ENCODE assay signal across 13 cellular contexts in the genomic region with DNA sequence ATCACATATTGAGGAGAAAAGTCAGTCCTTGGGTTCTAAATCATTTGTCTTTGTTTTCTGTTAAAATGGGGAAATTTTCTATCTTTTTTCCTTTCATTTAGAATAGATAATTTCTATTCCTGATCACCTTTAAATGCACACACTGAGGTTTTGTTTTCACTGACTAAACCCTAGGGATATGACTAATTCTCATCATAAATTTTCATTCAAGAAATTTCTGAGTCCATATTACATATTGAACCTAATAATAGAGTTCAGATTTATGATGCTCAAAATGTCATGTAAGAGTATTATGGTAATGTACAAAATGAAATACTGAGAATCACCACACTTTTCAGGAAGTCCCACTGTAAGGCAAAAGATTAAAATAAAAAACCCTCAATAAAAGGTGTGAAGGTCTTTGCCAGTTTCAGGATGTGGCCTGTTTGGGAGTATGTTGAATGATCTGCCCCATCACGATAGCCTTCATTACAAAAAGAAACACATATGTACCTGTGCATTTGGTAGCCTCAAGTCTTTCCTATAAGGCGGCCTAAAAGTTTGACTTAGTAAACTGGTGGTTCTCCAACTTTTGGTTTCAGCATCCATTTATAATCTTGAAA. TPM values are rescaled to one million over a fixed set of nuclear protein-coding genes. Genes with fewer than 3 reads are reported as not detected.
A peak's percentile ranks its signal among the peaks of the same experiment; 100 is the strongest.
DNase-seq lines count a peak whose midpoint lies in the region; ATAC-seq and TF ChIP-seq lines count a peak whose summit lies in the region.
"Had no signal": no experiment of that assay in that cellular context is flagged by ENCODE, and none has a peak within 500 bp of the region (broad histone marks: within the 10 kb centered on the region; RNA-seq: fewer than 3 reads in every experiment).

No MANE protein-coding gene starts in this region.

- no peak overlapping the region for H3K4me3 ChIP-seq in smooth muscle cell
- H3K4me3 ChIP-seq: stomach had no signal

- 98% methylated on average over 2 of the region's 2 CpGs for WGBS in smooth muscle cell (ENCODE audit: low lambda C conversion rate)

- peak overlapping the region; percentile 50 for H3K27ac ChIP-seq in smooth muscle cell (ENCODE audit: low read depth)
- H3K27ac ChIP-seq: stomach had no signal

- H4K20me1 ChIP-seq in smooth muscle cell (ENCODE audit: low read depth) = peaks cover 86% of the 10 kb centered on the region

- peaks cover 0 to 10% of the 10 kb centered on the region in 2 donors for H3K36me3 Mint-ChIP-seq in activated T-cell treated with anti-CD3 and anti-CD28 coated beads, Interleukin-2, amount 50 U/mL, for 72 hours (ENCODE audit: insufficient read depth in 2 of 2)
- H3K36me3 Mint-ChIP-seq in T-helper 17 cell (ENCODE audit: low read depth) = peaks cover 2% of the 10 kb centered on the region

- H3K9ac ChIP-seq in smooth muscle cell (ENCODE audit: low read depth) = no peak overlapping the region

- H3K9me3 Mint-ChIP-seq in activated T-cell treated with anti-CD3 and anti-CD28 coated beads, Interleukin-2, amount 50 U/mL, for 72 hours = no peaks in the 10 kb centered on the region

- peaks cover 29% of the 10 kb centered on the region for H3F3A ChIP-seq in smooth muscle cell (ENCODE audit: low read depth)

- H3K27me3 Mint-ChIP-seq in activated T-cell treated with anti-CD3 and anti-CD28 coated beads, Interleukin-2, amount 50 U/mL, for 72 hours (ENCODE audit: low read depth) = no peaks in the 10 kb centered on the region
- H3K27me3 Mint-ChIP-seq in T-helper 17 cell = no peaks in the 10 kb centered on the region

- no peak overlapping the region for H2AFZ ChIP-seq in smooth muscle cell (ENCODE audit: low read depth)

- peak overlapping the region; percentile 5 for H3K4me2 ChIP-seq in smooth muscle cell

- H3K36me3 ChIP-seq in smooth muscle cell (ENCODE audit: low read depth) = peaks cover 3% of the 10 kb centered on the region
- H3K36me3 ChIP-seq: stomach had no signal

- peaks cover 95% of the 10 kb centered on the region for H3K4me1 Mint-ChIP-seq in activated T-cell treated with anti-CD3 and anti-CD28 coated beads, Interleukin-2, amount 50 U/mL, for 72 hours (ENCODE audit: low read depth)
- H3K4me1 Mint-ChIP-seq in T-helper 17 cell = peaks cover 64% of the 10 kb centered on the region

- H3K9me3 ChIP-seq in T-helper 17 cell (ENCODE audit: control insufficient read depth, low read length, poor library complexity, severe bottlenecking) (no peaks in the 10 kb centered on the region), smooth muscle cell (replicated peaks; ENCODE audit: low read depth) (no peaks in the 10 kb centered on the region)
- H3K9me3 ChIP-seq: stomach had no signal

- no peak for TF ChIP-seq CTCF in smooth muscle cell (IDR thresholded peaks at IDR 0.05; ENCODE audit: borderline replicate concordance, insufficient read depth, poor library complexity, severe bottlenecking)

- ATAC-seq in activated T-cell treated with anti-CD3 and anti-CD28 coated beads, Interleukin-2, amount 50 U/mL, for 72 hours (replicated peaks in 1 of 2) = no peak
- peak; percentile 14 for ATAC-seq in HG02798 (IDR thresholded peaks at IDR 0.05; ENCODE audit: poor library complexity, unreplicated experiment)
- ATAC-seq in T-helper 17 cell = no peak
- no peak for ATAC-seq in GM18520 (IDR thresholded peaks at IDR 0.05; ENCODE audit: unreplicated experiment)

- peak overlapping the region; percentile 64 to 87 for H3K4me3 Mint-ChIP-seq in activated T-cell treated with anti-CD3 and anti-CD28 coated beads, Interleukin-2, amount 50 U/mL, for 72 hours
- H3K4me3 Mint-ChIP-seq in T-helper 17 cell = peak overlapping the region; percentile 63

- H3K4me1 ChIP-seq in smooth muscle cell (ENCODE audit: low read depth) = peaks cover 20% of the 10 kb centered on the region
- H3K4me1 ChIP-seq: stomach had no signal

- H3K27me3 ChIP-seq in smooth muscle cell (ENCODE audit: low read depth) = no peaks in the 10 kb centered on the region
- H3K27me3 ChIP-seq: stomach had no signal

- H3K79me2 ChIP-seq in smooth muscle cell (ENCODE audit: low read depth) = peaks cover 43% of the 10 kb centered on the region

- no peak for DNase-seq in activated T-cell treated with anti-CD3 and anti-CD28 coated beads, Interleukin-2, amount 50 U/mL, for 72 hours
- DNase-seq in activated T-cell treated with anti-CD3 and anti-CD28 coated beads for 4 hours = no peak
- DNase-seq in T-helper 17 cell = no peak
- DNase-seq in smooth muscle cell (lab: John Stamatoyannopoulos, UW; ENCODE audit: unreplicated experiment) = no peak
- DNase-seq in NOMO-1 (lab: John Stamatoyannopoulos, UW; ENCODE audit: unreplicated experiment in 2 of 2) = no peak
- DNase-seq in stimulated activated CD4-positive, alpha-beta T cell treated with anti-CD3 and anti-CD28 coated beads, Interleukin-15, amount 100 ng/mL, for 24 hours = no peak
- DNase-seq: activated CD8-positive, alpha-beta memory T cell treated with anti-CD3 and anti-CD28 coated beads for 24 hours; EL; NCI-H187; stimulated activated CD4-positive, alpha-beta T cell treated with anti-CD3 and anti-CD28 coated beads, Interleukin-4, amount 100 ng/mL, for 4 hours; stomach had no signal

- H3K27ac Mint-ChIP-seq in activated T-cell treated with anti-CD3 and anti-CD28 coated beads, Interleukin-2, amount 50 U/mL, for 72 hours = peak overlapping the region; percentile 68
- H3K27ac Mint-ChIP-seq in T-helper 17 cell = peak overlapping the region; percentile 97

RNA-seq across cellular contexts. Expression of gene LEF1, which starts 49.4 kb away (rescaled TPM):
- total RNA-seq in activated T-cell treated with anti-CD3 and anti-CD28 coated beads, Interleukin-2, amount 50 U/mL, for 72 hours = 100 to 1,000 TPM; 130 to 175 TPM
- 100 to 1,000 TPM; 236 to 319 TPM for total RNA-seq in T-helper 17 cell
- 82.1 and 96.2 TPM in 2 replicates for total RNA-seq in smooth muscle cell
- polyA plus RNA-seq in smooth muscle cell = 66.9 and 87.3 TPM in 2 replicates
